Comparison of ENCODE assay signal across 12 cellular contexts in the genomic region with DNA sequence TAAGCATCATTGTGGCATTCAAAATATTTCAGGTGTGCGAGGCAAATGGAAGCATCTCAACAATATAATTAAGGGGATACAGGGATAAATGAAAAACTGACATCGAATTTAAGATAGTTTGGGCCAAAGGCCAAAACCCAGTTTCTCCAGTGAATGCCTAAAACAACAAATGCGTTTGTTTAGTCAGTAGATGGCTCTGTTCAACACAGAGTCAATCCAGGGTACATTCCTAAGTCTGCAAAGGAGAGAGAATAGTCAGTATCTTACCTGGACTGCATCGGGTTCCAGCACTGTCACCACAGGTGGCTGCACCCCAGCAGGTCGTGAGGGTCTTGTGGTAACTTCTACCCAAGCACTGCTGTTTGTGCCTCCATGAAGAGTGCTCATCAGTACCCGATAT.
A peak's percentile ranks its signal among the peaks of the same experiment; 100 is the strongest.
DNase-seq lines count a peak whose midpoint lies in the region; ATAC-seq, FAIRE-seq and TF ChIP-seq lines count a peak whose summit lies in the region.
"Had no signal": no experiment of that assay in that cellular context is flagged by ENCODE, and none has a peak within 500 bp of the region (broad histone marks: within the 10 kb centered on the region; RNA-seq: fewer than 3 reads in every experiment).

No MANE protein-coding gene starts in this region.

- in situ Hi-C loops in astrocyte of the spinal cord (cut with HindIII; ENCODE audit: low sequenced_read_pairs): no loop called here

- FAIRE-seq in pancreas (lab: Jason Lieb, UNC): no peak
- FAIRE-seq: keratinocyte had no signal

- intact Hi-C loops in pancreas (cut with DNase I): no loop called here

- H3K4me1 ChIP-seq in pancreas: no peaks in the 10 kb centered on the region
- H3K4me1 ChIP-seq: upper lobe of left lung had no signal

- no peaks in the 10 kb centered on the region for H3K36me3 ChIP-seq in pancreas
- H3K36me3 ChIP-seq: upper lobe of left lung had no signal

- no peak for ATAC-seq in HG02610 (IDR thresholded peaks at IDR 0.05; ENCODE audit: unreplicated experiment)
- ATAC-seq in pancreas: no peak
- ATAC-seq: activated T-cell treated with anti-CD3 and anti-CD28 coated beads, Interleukin-2, amount 50 U/mL, for 4 hours had no signal

- H3K27me3 ChIP-seq in pancreas: peaks cover 0 to 3% (median 0%) of the 10 kb centered on the region in 4 donors
- H3K27me3 ChIP-seq: upper lobe of left lung had no signal

- WGBS in pancreas, 2 donors: 40 to 52% methylated on average over 6 of the region's 6 CpGs

- no peaks in the 10 kb centered on the region for H3K9me3 ChIP-seq in pancreas
- H3K9me3 ChIP-seq: upper lobe of left lung had no signal

- no peak overlapping the region for H3K27ac ChIP-seq in pancreas
- H3K27ac ChIP-seq: upper lobe of left lung had no signal

- H3K4me3 ChIP-seq in astrocyte of the spinal cord (ENCODE audit: low read depth, low read length): no peak overlapping the region
- no peak overlapping the region for H3K4me3 ChIP-seq in pancreas
- H3K4me3 ChIP-seq: upper lobe of left lung had no signal

- TF ChIP-seq CTCF in astrocyte of the spinal cord (IDR thresholded peaks at IDR 0.05; ENCODE audit: low read depth, low read length) (no peak), pancreas (IDR thresholded peaks at IDR 0.05) (no peak)

- DNase-seq in SIG-M5 treated with dmso at 0.1 percent for 504 hours (lab: John Stamatoyannopoulos, UW; ENCODE audit: unreplicated experiment) (peak; percentile 6), SIG-M5 (lab: John Stamatoyannopoulos, UW) (no peak), NCI-H1105 treated with DMSO at 0.1 percent for 48 hours (lab: John Stamatoyannopoulos, UW) (peak; percentile 72), astrocyte of the spinal cord (ENCODE audit: low read depth, low spot score) (peak; percentile 9), pancreas (no peak)
- no peak for DNase-seq in stimulated activated CD4-positive, alpha-beta T cell treated with anti-CD3 and anti-CD28 coated beads, Interleukin-1b, Interleukin-23, amount 100 ng/mL, for 48 hours
- no peak for DNase-seq in stimulated activated CD4-positive, alpha-beta T cell treated with anti-CD3 and anti-CD28 coated beads, Interleukin-15, amount 100 ng/mL, for 24 hours
- DNase-seq: activated T-cell treated with anti-CD3 and anti-CD28 coated beads, Interleukin-2, amount 50 U/mL, for 4 hours; foreskin melanocyte; upper lobe of left lung had no signal

Comparison
In these comparisons a context has a peak if more than half of its experiments do, and no peak if none do; other contexts are left out.
1. DNase-seq: peak in SIG-M5 treated with dmso at 0.1 percent for 504 hours (single experiment), NCI-H1105 treated with DMSO at 0.1 percent for 48 hours (single experiment) and astrocyte of the spinal cord (single experiment); none in SIG-M5 (single experiment), stimulated activated CD4-positive, alpha-beta T cell treated with anti-CD3 and anti-CD28 coated beads, Interleukin-1b, Interleukin-23, amount 100 ng/mL, for 48 hours (single experiment), pancreas (0 of 6) and stimulated activated CD4-positive, alpha-beta T cell treated with anti-CD3 and anti-CD28 coated beads, Interleukin-15, amount 100 ng/mL, for 24 hours (single experiment).